ENCODE assay signal across 14 cellular contexts in genomic region chr1:247105966-247106365, GRCh38. TPM values are rescaled to one million over a fixed set of nuclear protein-coding genes. Genes with fewer than 3 reads are reported as not detected.
DNase-seq lines count a peak whose midpoint lies in the region; FAIRE-seq and TF ChIP-seq lines count a peak whose summit lies in the region.
"Had no signal": no experiment of that assay in that cellular context is flagged by ENCODE, and none has a peak within 500 bp of the region (broad histone marks: within the 10 kb centered on the region; RNA-seq: fewer than 3 reads in every experiment).

No MANE protein-coding gene starts in this region.

- no peak overlapping the region for H2AK5ac ChIP-seq in H1 (ENCODE audit: low read depth, low read length)

- H3K4me3 ChIP-seq in H1 (ENCODE audit: extremely low read depth in 1 of 4, insufficient read depth in 2 of 4, low read depth in 3 of 4, low read length in 4 of 4) (peak overlapping the region in 1 of 4 experiments; percentile 97; a peak in 1 of 8 replicates), tibial artery (no peak overlapping the region)

- H2BK120ac ChIP-seq in H1 (replicated peaks; ENCODE audit: low read depth, low read length) = no peak overlapping the region

- no peak for TF ChIP-seq RAD21 in H1 (IDR thresholded peaks at IDR 0.05 in 1 of 2, conservative IDR thresholded peaks at IDR 0.05 in 1 of 2; ENCODE audit: low read depth in 2 of 2, low read length in 2 of 2)

- POLR2A ChIA-PET in H1 (lab: Charles Lee; ENCODE audit: partially characterized antibody) = interaction anchor here (3.7 kb wide), 1 partner anchor 27 kb away, joined by 11 read pairs; the partner anchor contains the start of gene ZNF670

- peaks cover 16% of the 10 kb centered on the region for H3K27me3 Mint-ChIP-seq in activated naive CD8-positive, alpha-beta T cell
- peaks cover 43% of the 10 kb centered on the region for H3K27me3 Mint-ChIP-seq in activated naive CD8-positive, alpha-beta T cell treated with anti-CD3 and anti-CD28 coated beads for 36 hours
- H3K27me3 Mint-ChIP-seq in nephron (ENCODE audit: low read depth) (no peaks in the 10 kb centered on the region), type B pancreatic cell (peaks cover 4% of the 10 kb centered on the region)

- H3K36me3 ChIP-seq in H1 (ENCODE audit: control insufficient read depth in 2 of 4, insufficient read depth in 4 of 4, low read length in 3 of 4) = peaks cover 8 to 15% (median 14%) of the 10 kb centered on the region in 4 experiments
- H3K36me3 ChIP-seq in tibial artery = peaks cover 9 to 11% (median 10%) of the 10 kb centered on the region in 3 donors

- H3K9me3 ChIP-seq in H1 (ENCODE audit: insufficient read depth in 2 of 2, low read depth in 1 of 2, low read length in 1 of 2) (no peaks in the 10 kb centered on the region), tibial artery (peaks cover 0 to 2% (median 0%) of the 10 kb centered on the region in 3 donors)

- no peak for DNase-seq in activated naive CD8-positive, alpha-beta T cell treated with anti-CD3 and anti-CD28 coated beads for 36 hours
- no peak for DNase-seq in H1 (ENCODE audit: low read depth in 1 of 2, low spot score in 2 of 2)
- no peak for DNase-seq in type B pancreatic cell (ENCODE audit: extremely low spot score, unreplicated experiment)
- no peak for DNase-seq in tibial artery
- no peak for DNase-seq in NCI-H187 (lab: John Stamatoyannopoulos, UW)
- DNase-seq in NCI-H1105 (lab: John Stamatoyannopoulos, UW) = no peak
- DNase-seq: DMS53, GF-D8, H7 had no signal

- H3K23ac ChIP-seq in H1 (ENCODE audit: insufficient read length) = no peak overlapping the region

- H2BK15ac ChIP-seq in H1 (ENCODE audit: low read length) = no peak overlapping the region

- peaks cover 0 to 4% of the 10 kb centered on the region in 2 experiments for H4K20me1 ChIP-seq in H1 (replicated peaks in 1 of 2; ENCODE audit: control insufficient read depth in 1 of 2, insufficient read depth in 2 of 2, low read length in 2 of 2)

- H2BK20ac ChIP-seq in H1 (ENCODE audit: low read length) = no peak overlapping the region

- TF ChIP-seq POLR2A in H1 (IDR thresholded peaks at IDR 0.05; ENCODE audit: control extremely low read depth in 1 of 2, low read depth in 2 of 2, low read length in 2 of 2) = no peak

- H2BK12ac ChIP-seq in H1 (ENCODE audit: low read depth, low read length) = no peak overlapping the region

- intact Hi-C loops in tibial artery (cut with DNase I; ENCODE audit: low total_unique reads) = loop anchor here (2.0 to 10.0 kb wide), 2 partner anchors 27 to 171 kb away; partner anchors contain the start of genes AHCTF1 and ZNF670

- H4K91ac ChIP-seq in H1 (replicated peaks; ENCODE audit: insufficient read length, low read length) = no peak overlapping the region

- no peak overlapping the region for H2BK5ac ChIP-seq in H1 (ENCODE audit: low read depth, low read length)

- CTCF ChIA-PET in H1 (lab: Charles Lee; ENCODE audit: partially characterized antibody) = interaction anchor here (0.7 to 1.3 kb wide), 5 partner anchors 14 to 198 kb away, joined by 3 to 5 read pairs (median 3); partner anchors contain the start of gene ZNF670

- H3K4me1 ChIP-seq in H1 (replicated peaks in 1 of 4; ENCODE audit: control insufficient read depth in 3 of 4, insufficient read depth in 4 of 4, low read length in 3 of 4) (peaks cover 1 to 15% (median 6%) of the 10 kb centered on the region in 4 experiments; a peak in 5 of 7 replicates), tibial artery (peaks cover 0 to 23% (median 15%) of the 10 kb centered on the region in 4 donors)

- no peak for TF ChIP-seq EP300 in H1 (IDR thresholded peaks at IDR 0.05; ENCODE audit: borderline replicate concordance in 1 of 2, low read depth in 2 of 2, low read length in 2 of 2)

- H3K18ac ChIP-seq in H1 (ENCODE audit: extremely low read depth, low read length) = no peak overlapping the region

- H3K4me3 Mint-ChIP-seq in activated naive CD8-positive, alpha-beta T cell = no peak overlapping the region
- no peak overlapping the region for H3K4me3 Mint-ChIP-seq in activated naive CD8-positive, alpha-beta T cell treated with anti-CD3 and anti-CD28 coated beads for 36 hours
- H3K4me3 Mint-ChIP-seq in nephron = peak overlapping the region in 2 of 3 experiments; percentile 54 to 64
- H3K4me3 Mint-ChIP-seq in type B pancreatic cell = peak overlapping the region; percentile 7

- H3K79me1 ChIP-seq in H1 (ENCODE audit: low read depth, low read length) = 0 out of 2 replicates have a peak, but pooled peaks cover 3% of the 10 kb centered on the region

- no peak overlapping the region for H3K9ac ChIP-seq in H1 (replicated peaks in 1 of 4; ENCODE audit: extremely low read depth in 1 of 4, low read depth in 3 of 4, low read length in 3 of 4)

- H2AFZ ChIP-seq in H1 (ENCODE audit: low read length) = no peak overlapping the region

- peaks cover 26% of the 10 kb centered on the region for H3K4me1 Mint-ChIP-seq in activated naive CD8-positive, alpha-beta T cell (ENCODE audit: low read depth)
- H3K4me1 Mint-ChIP-seq in activated naive CD8-positive, alpha-beta T cell treated with anti-CD3 and anti-CD28 coated beads for 36 hours = peaks cover 10% of the 10 kb centered on the region
- H3K4me1 Mint-ChIP-seq in nephron (peaks cover 14% of the 10 kb centered on the region), type B pancreatic cell (ENCODE audit: unreplicated experiment) (peaks cover 25% of the 10 kb centered on the region)

- H3K27me3 ChIP-seq in H1 (replicated peaks in 1 of 4; ENCODE audit: control insufficient read depth in 3 of 4, extremely low read depth in 1 of 4, insufficient read depth in 3 of 4, low read length in 3 of 4) (peaks cover 0 to 11% (median 5%) of the 10 kb centered on the region in 4 experiments; a peak in 6 of 7 replicates), tibial artery (no peaks in the 10 kb centered on the region)

- FAIRE-seq in H1 (lab: Jason Lieb, UNC) = no peak
- FAIRE-seq: GM19239, HepG2 had no signal

- peaks cover 7% of the 10 kb centered on the region for H3K9me3 Mint-ChIP-seq in activated naive CD8-positive, alpha-beta T cell (ENCODE audit: low read depth)
- peaks cover 31% of the 10 kb centered on the region for H3K9me3 Mint-ChIP-seq in activated naive CD8-positive, alpha-beta T cell treated with anti-CD3 and anti-CD28 coated beads for 36 hours
- peaks cover 21% of the 10 kb centered on the region for H3K9me3 Mint-ChIP-seq in nephron
- peaks cover 3% of the 10 kb centered on the region for H3K9me3 Mint-ChIP-seq in type B pancreatic cell

- H3K79me2 ChIP-seq in H1 (ENCODE audit: control insufficient read depth in 1 of 2, insufficient read depth in 2 of 2, low read length in 2 of 2) = peaks cover 8 to 28% of the 10 kb centered on the region in 2 experiments

- H3K27ac ChIP-seq in H1 (ENCODE audit: low read depth, low read length) (no peak overlapping the region), tibial artery (no peak overlapping the region)
- H3K27ac ChIP-seq: 22Rv1 had no signal

- H3K14ac ChIP-seq in H1 (ENCODE audit: insufficient read length) = no peak overlapping the region

- H3K4ac ChIP-seq in H1 (replicated peaks; ENCODE audit: insufficient read length, low read depth, low read length) = no peak overlapping the region

- no peak overlapping the region for H4K8ac ChIP-seq in H1 (ENCODE audit: extremely low read depth, insufficient read depth, low read length)

- peaks cover 21% of the 10 kb centered on the region for H3K36me3 Mint-ChIP-seq in activated naive CD8-positive, alpha-beta T cell
- H3K36me3 Mint-ChIP-seq in activated naive CD8-positive, alpha-beta T cell treated with anti-CD3 and anti-CD28 coated beads for 36 hours = peaks cover 28% of the 10 kb centered on the region
- H3K36me3 Mint-ChIP-seq in nephron (ENCODE audit: low read depth) = peaks cover 51% of the 10 kb centered on the region
- peaks cover 32% of the 10 kb centered on the region for H3K36me3 Mint-ChIP-seq in type B pancreatic cell

- no peak overlapping the region for H3K56ac ChIP-seq in H1 (replicated peaks; ENCODE audit: insufficient read length, low read depth, low read length)

- TF ChIP-seq CTCF in H1 (IDR thresholded peaks at IDR 0.05; ENCODE audit: control extremely low read depth in 1 of 3, insufficient read depth in 1 of 3, low read depth in 1 of 3, low read length in 3 of 3) (no peak), nephron (IDR thresholded peaks at IDR 0.05; ENCODE audit: unreplicated experiment in 3 of 3) (no peak), type B pancreatic cell (conservative IDR thresholded peaks at IDR 0.05) (no peak), tibial artery (IDR thresholded peaks at IDR 0.05) (no peak)

- peak overlapping the region; percentile 69 to 72; a peak in 2 of 4 replicates for H3K4me2 ChIP-seq in H1 (ENCODE audit: insufficient read depth in 1 of 2, low read depth in 2 of 2, low read length in 2 of 2)

- H3K23me2 ChIP-seq in H1 (ENCODE audit: low read depth, low read length) = peaks cover 3% of the 10 kb centered on the region; the same call in 1 of the 2 replicates

- WGBS in H1 (ENCODE audit: extremely low coverage in 1 of 2, insufficient coverage in 1 of 2, insufficient read length in 1 of 2, insufficient replicate concordance in 2 of 2, low coverage in 1 of 2, low lambda C conversion rate in 2 of 2, missing lambda C conversion rate in 1 of 2), 2 experiments = 87% methylated on average over 14 of the region's 15 CpGs; no CpG with 5 or more reads in 1 of the 2 experiments

- no peak overlapping the region for H4K5ac ChIP-seq in H1 (ENCODE audit: insufficient read length, low read depth, low read length)

- peak overlapping the region; percentile 16 for H3K27ac Mint-ChIP-seq in activated naive CD8-positive, alpha-beta T cell
- H3K27ac Mint-ChIP-seq in activated naive CD8-positive, alpha-beta T cell treated with anti-CD3 and anti-CD28 coated beads for 36 hours = no peak overlapping the region
- no peak overlapping the region for H3K27ac Mint-ChIP-seq in nephron
- no peak overlapping the region for H3K27ac Mint-ChIP-seq in type B pancreatic cell

RNA-seq across cellular contexts. Expression of gene ZNF669, which starts 1.8 kb away (rescaled TPM):
- 10 to 100 TPM in 1 of 2 experiments, 1 to 10 TPM in 1; 9.6 to 10.2 TPM for total RNA-seq in activated naive CD8-positive, alpha-beta T cell treated with anti-CD3 and anti-CD28 coated beads for 36 hours
- 19.6 and 20.3 TPM in 2 replicates for total RNA-seq in H1 (2021; fragmentation: NEBNext Ultra II Directional; extraction: Animal tissue kit (Norgen Biotek cat#: 25700))
- 3.8 and 4.8 TPM in 2 replicates for polyA plus RNA-seq in H1 (2011; rRNA removed)
- 6.7 TPM for polyA plus RNA-seq in H1 (2011; cell fraction: cytosol; rRNA removed)
- 4.8 TPM for polyA plus RNA-seq in H1 (2011; cell fraction: nucleus; rRNA removed)
- polyA plus RNA-seq in H1 (2012, experiment 1 of 2) = 7.8 to 11.6 TPM (median 9.9 TPM) in 4 replicates
- polyA plus RNA-seq in H1 (2012, experiment 2 of 2) = 2.4 TPM
- polyA plus RNA-seq in H1 (2013, experiment 1 of 2) = 12.2 TPM
- polyA plus RNA-seq in H1 (2013, experiment 2 of 2) = 14.2 TPM
- polyA minus RNA-seq in H1 (2011; rRNA and poly(A)+ RNA removed) = 10.3 and 12.9 TPM in 2 replicates
- polyA minus RNA-seq in H1 (2011; cell fraction: cytosol; rRNA and poly(A)+ RNA removed) = 11.7 TPM
- polyA minus RNA-seq in H1 (2011; cell fraction: nucleus; rRNA and poly(A)+ RNA removed) = 17.2 TPM
- 19.8 and 21.3 TPM in 2 replicates for total RNA-seq in type B pancreatic cell (ENCODE audit: low replicate concordance)

RNA-seq across cellular contexts. Expression of gene ZNF670, which starts 27.4 kb away (rescaled TPM):
- 1 to 10 TPM; 5.5 to 5.9 TPM for total RNA-seq in activated naive CD8-positive, alpha-beta T cell treated with anti-CD3 and anti-CD28 coated beads for 36 hours
- total RNA-seq in H1 (2021; fragmentation: NEBNext Ultra II Directional; extraction: Animal tissue kit (Norgen Biotek cat#: 25700)) = 11.7 and 15.4 TPM in 2 replicates
- 1.5 and 2.8 TPM in 2 replicates for polyA plus RNA-seq in H1 (2011; rRNA removed)
- polyA plus RNA-seq in H1 (2011; cell fraction: cytosol; rRNA removed) = 3.9 TPM
- 0.97 TPM for polyA plus RNA-seq in H1 (2011; cell fraction: nucleus; rRNA removed)
- 5.4 to 9.7 TPM (median 5.7 TPM) in 4 replicates for polyA plus RNA-seq in H1 (2012, experiment 1 of 2)
- polyA plus RNA-seq in H1 (2012, experiment 2 of 2) = 0.46 TPM
- 6.3 TPM for polyA plus RNA-seq in H1 (2013, experiment 1 of 2)
- 6.7 TPM for polyA plus RNA-seq in H1 (2013, experiment 2 of 2)
- polyA minus RNA-seq in H1 (2011; rRNA and poly(A)+ RNA removed) = 5.4 and 9.3 TPM in 2 replicates
- polyA minus RNA-seq in H1 (2011; cell fraction: cytosol; rRNA and poly(A)+ RNA removed) = 5.1 TPM
- polyA minus RNA-seq in H1 (2011; cell fraction: nucleus; rRNA and poly(A)+ RNA removed) = 7.4 TPM
- 6.6 and 8.5 TPM in 2 replicates for total RNA-seq in type B pancreatic cell (ENCODE audit: low replicate concordance)

Comparison
In these comparisons a context has a peak if more than half of its experiments do, and no peak if none do; other contexts are left out.
1. H3K4me3 Mint-ChIP-seq: peak in nephron (2 of 3) and type B pancreatic cell (single experiment); none in activated naive CD8-positive, alpha-beta T cell (single experiment) and activated naive CD8-positive, alpha-beta T cell treated with anti-CD3 and anti-CD28 coated beads for 36 hours (single experiment).